ENCODE assay signal across 1 cellular context in the genomic region with DNA sequence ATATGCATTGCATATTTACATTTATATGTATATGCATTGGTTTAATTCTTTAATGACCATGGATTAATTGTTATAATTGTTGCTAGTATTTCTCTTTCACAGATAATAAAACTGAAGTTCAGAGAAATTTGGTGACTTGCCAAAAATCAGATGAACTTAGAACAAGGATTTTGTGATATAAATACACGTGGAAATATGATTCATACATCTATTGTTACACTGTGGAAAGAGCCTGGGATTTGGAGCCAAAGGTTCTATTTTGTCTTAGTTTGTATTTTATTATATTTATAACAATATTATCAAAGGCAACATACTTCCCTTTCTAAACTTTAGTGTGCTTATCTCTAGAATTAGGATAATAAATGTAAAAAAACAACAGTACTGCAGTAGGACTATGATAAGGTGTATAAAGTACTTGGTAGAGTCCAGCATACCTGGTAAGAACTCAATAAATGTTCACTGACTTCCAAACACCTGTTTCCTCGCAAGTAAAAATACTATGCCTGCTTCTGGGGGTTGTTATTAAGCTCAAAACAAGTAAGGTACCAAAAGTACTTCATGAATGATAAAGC.
TF ChIP-seq lines count a peak whose summit lies in the region.

No MANE protein-coding gene starts in this region.

TF ChIP-seq in SK-N-SH treated with all-trans-retinoic acid at 6 μM for 48 hours, 23 proteins besides CTCF, POLR2A, EP300 and RAD21 (continued from another document):
- TF ChIP-seq, protein P1, sequence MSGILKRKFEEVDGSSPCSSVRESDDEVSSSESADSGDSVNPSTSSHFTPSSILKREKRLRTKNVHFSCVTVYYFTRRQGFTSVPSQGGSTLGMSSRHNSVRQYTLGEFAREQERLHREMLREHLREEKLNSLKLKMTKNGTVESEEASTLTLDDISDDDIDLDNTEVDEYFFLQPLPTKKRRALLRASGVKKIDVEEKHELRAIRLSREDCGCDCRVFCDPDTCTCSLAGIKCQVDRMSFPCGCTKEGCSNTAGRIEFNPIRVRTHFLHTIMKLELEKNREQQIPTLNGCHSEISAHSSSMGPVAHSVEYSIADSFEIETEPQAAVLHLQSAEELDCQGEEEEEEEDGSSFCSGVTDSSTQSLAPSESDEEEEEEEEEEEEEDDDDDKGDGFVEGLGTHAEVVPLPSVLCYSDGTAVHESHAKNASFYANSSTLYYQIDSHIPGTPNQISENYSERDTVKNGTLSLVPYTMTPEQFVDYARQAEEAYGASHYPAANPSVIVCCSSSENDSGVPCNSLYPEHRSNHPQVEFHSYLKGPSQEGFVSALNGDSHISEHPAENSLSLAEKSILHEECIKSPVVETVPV (CRISPR knock-in tag; IDR thresholded peaks at IDR 0.05) = no peak
- TF ChIP-seq TCF4 (CRISPR knock-in tag; IDR thresholded peaks at IDR 0.05; ENCODE audit: borderline replicate concordance) (no peak), CSDC2 (CRISPR knock-in tag; IDR thresholded peaks at IDR 0.05) (no peak), TOX (CRISPR knock-in tag; IDR thresholded peaks at IDR 0.05; ENCODE audit: borderline replicate concordance) (no peak), PPARA (CRISPR knock-in tag; IDR thresholded peaks at IDR 0.05; ENCODE audit: borderline replicate concordance) (no peak), ZNF70 (CRISPR knock-in tag; IDR thresholded peaks at IDR 0.05) (no peak)
